In the genomic region with DNA sequence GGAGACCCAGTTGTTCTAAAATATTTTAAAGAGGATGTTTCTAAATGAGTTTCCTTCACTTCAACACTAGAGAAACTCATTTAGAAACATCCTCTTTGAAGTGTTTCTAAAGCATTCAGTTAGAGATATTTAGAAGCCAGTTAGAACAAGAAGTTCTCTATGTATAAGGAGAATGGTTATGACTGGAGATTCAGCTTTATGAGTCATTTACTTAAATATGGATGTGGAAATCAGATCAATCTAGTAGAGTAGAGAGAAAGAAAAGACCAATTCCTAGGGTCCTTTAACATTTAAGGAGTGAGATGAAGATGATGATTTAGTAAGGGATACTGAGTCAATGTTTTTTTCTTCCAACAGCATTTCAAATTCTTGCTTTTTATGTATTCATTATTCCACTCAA, we compare ENCODE assay signal across 31 cellular contexts.
"Had no signal": no experiment of that assay in that cellular context is flagged by ENCODE, and none has a peak within 500 bp of the region (broad histone marks: within the 10 kb centered on the region; RNA-seq: fewer than 3 reads in every experiment).

No MANE protein-coding gene starts in this region.

- DNase-seq: naive B cell; naive thymus-derived CD8-positive, alpha-beta T cell; nephron progenitor cell; nucleus accumbens; pancreas; posterior cingulate gyrus; psoas muscle; right cardiac atrium; right lobe of liver; sigmoid colon; small intestine; stimulated activated CD4-positive, alpha-beta T cell treated with anti-CD3 and anti-CD28 coated beads, Interleukin-15, amount 100 ng/mL, for 24 hours; stimulated activated CD4-positive, alpha-beta T cell treated with anti-CD3 and anti-CD28 coated beads, Interleukin-2, amount 100 ng/mL, for 24 hours; stimulated activated CD4-positive, alpha-beta T cell treated with anti-CD3 and anti-CD28 coated beads, Interleukin-2, amount 100 ng/mL, for 48 hours; stimulated activated CD4-positive, alpha-beta T cell treated with anti-CD3 and anti-CD28 coated beads, Interleukin-4, amount 100 ng/mL, for 24 hours; stimulated activated CD8-positive, alpha-beta memory T cell treated with anti-CD3 and anti-CD28 coated beads, Interleukin-4, amount 100 ng/mL, for 48 hours; stimulated activated naive B cell treated with anti-CD40 and anti-IgM and Interleukin-4, amounts not matched to agents 10 μg/mL and 1 μg/mL and 100 μg/mL, for 72 hours; stimulated activated naive CD4-positive, alpha-beta T cell treated with Interleukin-2 at 50 U/mL for 16 hours; stomach; testis; tibial artery; transverse colon; upper lobe of right lung; uterus had no signal

- H3K36me3 Mint-ChIP-seq: naive B cell; naive thymus-derived CD8-positive, alpha-beta T cell; natural killer cell treated with Interleukin-12 subunit alpha and Interleukin-12 subunit beta and Interleukin-15 and Interleukin-18, amount 100 ng/mL, for 72 hours; stimulated activated naive B cell treated with anti-CD40 and anti-IgM and Interleukin-4, amounts not matched to agents 10 μg/mL and 1 μg/mL and 100 μg/mL, for 72 hours; type B pancreatic cell had no signal

- ATAC-seq: naive thymus-derived CD8-positive, alpha-beta T cell; natural killer cell treated with Interleukin-12 subunit alpha and Interleukin-12 subunit beta and Interleukin-15 and Interleukin-18, amount 100 ng/mL, for 72 hours; pancreas; psoas muscle; right cardiac atrium; right lobe of liver; stimulated activated naive B cell treated with anti-CD40 and anti-IgM and Interleukin-4, amounts not matched to agents 10 μg/mL and 1 μg/mL and 100 μg/mL, for 72 hours; upper lobe of right lung had no signal

- H3K27ac ChIP-seq: neutrophil, pancreas, psoas muscle, right lobe of liver, sigmoid colon, stomach, suprapubic skin, testis, tibial artery, transverse colon, upper lobe of right lung, uterus had no signal

- H3K27me3 Mint-ChIP-seq: naive thymus-derived CD8-positive, alpha-beta T cell; natural killer cell treated with Interleukin-12 subunit alpha and Interleukin-12 subunit beta and Interleukin-15 and Interleukin-18, amount 100 ng/mL, for 72 hours; progenitor cell of endocrine pancreas; stimulated activated naive CD8-positive, alpha-beta T cell treated with anti-CD3 and anti-CD28 coated beads, Interleukin-15, Interleukin-2, amounts not matched to agents 100 ng/mL and 50 ng/mL, for 24 hours had no signal

- H3K4me1 ChIP-seq: pancreas, psoas muscle, right lobe of liver, sigmoid colon, suprapubic skin, testis, tibial artery, upper lobe of right lung, uterus had no signal

- H3K9me3 ChIP-seq: neutrophil, pancreas, psoas muscle, right lobe of liver, sigmoid colon, stomach, suprapubic skin, testis, tibial artery, transverse colon, upper lobe of right lung, uterus had no signal

- H3K4me3 ChIP-seq: pancreas, psoas muscle, right lobe of liver, sigmoid colon, stomach, suprapubic skin, testis, tibial artery, transverse colon, upper lobe of right lung, uterus had no signal

- H3K27ac Mint-ChIP-seq: naive B cell; naive thymus-derived CD8-positive, alpha-beta T cell; natural killer cell treated with Interleukin-12 subunit alpha and Interleukin-12 subunit beta and Interleukin-15 and Interleukin-18, amount 100 ng/mL, for 72 hours; nephron progenitor cell; progenitor cell of endocrine pancreas; stimulated activated naive B cell treated with anti-CD40 and anti-IgM and Interleukin-4, amounts not matched to agents 10 μg/mL and 1 μg/mL and 100 μg/mL, for 72 hours; stimulated activated naive CD8-positive, alpha-beta T cell treated with anti-CD3 and anti-CD28 coated beads, Interleukin-15, Interleukin-2, amounts not matched to agents 100 ng/mL and 50 ng/mL, for 24 hours; type B pancreatic cell had no signal

- H3K36me3 ChIP-seq: neutrophil, pancreas, right lobe of liver, sigmoid colon, stomach, suprapubic skin, tibial artery, transverse colon, upper lobe of right lung, uterus had no signal

- H3K9me3 Mint-ChIP-seq: naive B cell; nephron progenitor cell; neural crest cell; stimulated activated naive B cell treated with anti-CD40 and anti-IgM and Interleukin-4, amounts not matched to agents 10 μg/mL and 1 μg/mL and 100 μg/mL, for 72 hours; stimulated activated naive CD8-positive, alpha-beta T cell treated with anti-CD3 and anti-CD28 coated beads, Interleukin-15, Interleukin-2, amounts not matched to agents 100 ng/mL and 50 ng/mL, for 24 hours; type B pancreatic cell had no signal

- H3K4me1 Mint-ChIP-seq: nephron progenitor cell; neural crest cell; stimulated activated naive B cell treated with anti-CD40 and anti-IgM and Interleukin-4, amounts not matched to agents 10 μg/mL and 1 μg/mL and 100 μg/mL, for 72 hours had no signal

- H3K4me3 Mint-ChIP-seq: naive B cell; naive thymus-derived CD8-positive, alpha-beta T cell; natural killer cell treated with Interleukin-12 subunit alpha and Interleukin-12 subunit beta and Interleukin-15 and Interleukin-18, amount 100 ng/mL, for 72 hours; nephron progenitor cell; neural crest cell; stimulated activated naive B cell treated with anti-CD40 and anti-IgM and Interleukin-4, amounts not matched to agents 10 μg/mL and 1 μg/mL and 100 μg/mL, for 72 hours; stimulated activated naive CD8-positive, alpha-beta T cell treated with anti-CD3 and anti-CD28 coated beads, Interleukin-15, Interleukin-2, amounts not matched to agents 100 ng/mL and 50 ng/mL, for 24 hours; type B pancreatic cell had no signal

- H3K27me3 ChIP-seq: neutrophil, pancreas, right lobe of liver, sigmoid colon, stomach, suprapubic skin, testis, tibial artery, transverse colon, upper lobe of right lung, uterus had no signal

- FAIRE-seq: pancreas, small intestine had no signal
